ENCODE assay signal across 18 cellular contexts in the genomic region with DNA sequence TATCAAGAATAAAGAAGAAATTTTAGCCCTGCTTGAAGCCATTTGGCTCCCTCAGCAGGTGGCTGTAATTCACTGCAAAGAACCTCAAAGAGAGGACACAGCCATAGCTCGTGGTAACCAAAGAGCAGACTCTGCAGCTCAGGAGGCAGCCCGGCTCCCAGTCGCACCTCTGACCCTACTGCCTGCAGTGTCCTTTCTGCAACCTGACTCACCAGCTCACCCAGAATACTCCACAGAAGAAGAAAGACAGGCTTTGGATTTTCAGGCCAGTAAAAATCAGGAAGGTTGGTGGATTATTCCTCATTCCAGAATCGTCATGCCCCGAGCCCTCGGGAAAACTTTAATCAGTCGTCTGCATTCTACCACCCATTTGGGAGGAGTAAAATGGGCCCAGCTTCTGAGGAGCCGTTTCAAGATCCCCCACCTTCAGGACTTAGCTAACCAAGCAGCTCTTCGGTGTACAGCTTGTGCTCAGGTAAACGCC. TPM values are rescaled to one million over a fixed set of nuclear protein-coding genes. Genes with fewer than 3 reads are reported as not detected.
DNase-seq lines count a peak whose midpoint lies in the region; ATAC-seq, FAIRE-seq and TF ChIP-seq lines count a peak whose summit lies in the region.
"Had no signal": no experiment of that assay in that cellular context is flagged by ENCODE, and none has a peak within 500 bp of the region (broad histone marks: within the 10 kb centered on the region; RNA-seq: fewer than 3 reads in every experiment).

No MANE protein-coding gene starts in this region.

- H3K4me1 Mint-ChIP-seq in nephron progenitor cell (peaks cover 25% of the 10 kb centered on the region), endothelial cell (ENCODE audit: unreplicated experiment) (peaks cover 5% of the 10 kb centered on the region)
- H3K4me1 Mint-ChIP-seq: memory B cell had no signal

- H3K79me2 ChIP-seq in Loucy (ENCODE audit: insufficient read depth, low read length) = no peaks in the 10 kb centered on the region
- peaks cover 95% of the 10 kb centered on the region for H3K79me2 ChIP-seq in K562 (ENCODE audit: control insufficient read depth, insufficient read depth, low read length)

- no TSS peak for BruUV-seq in K562 (replicated peaks; lab: Mats Ljungman, UMichigan)

- TF ChIP-seq POLR2A in K562 (conservative IDR thresholded peaks at IDR 0.05) = no peak

- no peaks in the 10 kb centered on the region for H3K9me3 ChIP-seq in Loucy (ENCODE audit: insufficient read depth, low read depth, low read length)
- no peaks in the 10 kb centered on the region for H3K9me3 ChIP-seq in K562 (replicated peaks; ENCODE audit: control insufficient read depth, insufficient read depth, low read depth, low read length)
- H3K9me3 ChIP-seq: SJSA1, thoracic aorta had no signal

- H3K9me1 ChIP-seq in K562 (ENCODE audit: control insufficient read depth, insufficient read depth, low read length) = no peaks in the 10 kb centered on the region

- FAIRE-seq in K562 (lab: Jason Lieb, UNC) = no peak
- FAIRE-seq: colon had no signal

- H3K4me3 ChIP-seq in Loucy (ENCODE audit: low read length, poor library complexity, severe bottlenecking) = no peak overlapping the region
- peak overlapping the region; percentile 63 for H3K4me3 ChIP-seq in K562
- H3K4me3 ChIP-seq: SJSA1, thoracic aorta had no signal

- no peak overlapping the region for H3K4me3 Mint-ChIP-seq in nephron progenitor cell
- no peak overlapping the region for H3K4me3 Mint-ChIP-seq in endothelial cell (ENCODE audit: unreplicated experiment)
- H3K4me3 Mint-ChIP-seq: CD4-positive, alpha-beta memory T cell; memory B cell had no signal

- DNase-seq in GM13977 (ENCODE audit: low spot score) = no peak
- DNase-seq in K562 (ENCODE audit: extremely low read depth in 1 of 4, low spot score in 3 of 4) = peak in 2 of 4 experiments; percentile 17 to 73
- DNase-seq in nephron progenitor cell = peak; percentile 7
- no peak for DNase-seq in ecto neural progenitor cell (ENCODE audit: low spot score)
- no peak for DNase-seq in NCI-H2081 treated with DMSO at 0.1 percent for 48 hours (lab: John Stamatoyannopoulos, UW)
- DNase-seq in NCI-H1048 (lab: John Stamatoyannopoulos, UW) = no peak
- DNase-seq in endothelial cell (ENCODE audit: low spot score) = no peak
- DNase-seq: CD4-positive, alpha-beta memory T cell; GF-D8; NCI-H1417 treated with DMSO at 0.1 percent for 48 hours; NCI-H774; nucleus accumbens had no signal

- no peaks in the 10 kb centered on the region for H3K9me3 Mint-ChIP-seq in nephron progenitor cell
- no peaks in the 10 kb centered on the region for H3K9me3 Mint-ChIP-seq in endothelial cell (ENCODE audit: unreplicated experiment)
- H3K9me3 Mint-ChIP-seq: CD4-positive, alpha-beta memory T cell; memory B cell had no signal

- H3K27ac Mint-ChIP-seq in nephron progenitor cell = peak overlapping the region; percentile 81
- no peak overlapping the region for H3K27ac Mint-ChIP-seq in endothelial cell (ENCODE audit: unreplicated experiment)
- H3K27ac Mint-ChIP-seq: memory B cell had no signal

- in situ Hi-C loops in GM13977 (cut with MboI; ENCODE audit: low pct_unique_long_range_greater_than_20kb, low sequenced_read_pairs, unreplicated experiment) (no loop called here), K562 (cut with MboI) (no loop called here)

- H3F3A ChIP-seq in Loucy (ENCODE audit: low read depth) = no peaks in the 10 kb centered on the region

- POLR2A ChIA-PET in K562 (lab: Yijun Ruan, JAX) = interaction anchor here (0.7 to 2.2 kb wide), 3 partner anchors 36 to 71 kb away, joined by 3 to 6 read pairs (median 3); no protein-coding TSS in a partner anchor

- H2AFZ ChIP-seq in Loucy (ENCODE audit: low read length) (peak overlapping the region; percentile 49; the same call in 1 of the 2 replicates), K562 (ENCODE audit: low read depth, low read length) (peak overlapping the region; percentile 38; the same call in 1 of the 2 replicates)

- peak in 1 of 2 experiments; percentile 23; a peak in 1 of 4 replicates for TF ChIP-seq RAD21 in K562 (CRISPR knock-in tag; conservative IDR thresholded peaks at IDR 0.05 in 1 of 2, IDR thresholded peaks at IDR 0.05 in 1 of 2)

- H3K9ac ChIP-seq in Loucy (ENCODE audit: low read depth, low read length, poor library complexity, severe bottlenecking) (no peak overlapping the region), K562 (ENCODE audit: insufficient read depth in 1 of 2, low read depth in 2 of 2, low read length in 2 of 2) (peak overlapping the region; percentile 87 to 91)

- H3K36me3 Mint-ChIP-seq in nephron progenitor cell (ENCODE audit: low read depth) (no peaks in the 10 kb centered on the region), endothelial cell (ENCODE audit: low read depth, unreplicated experiment) (peaks cover 5% of the 10 kb centered on the region)
- H3K36me3 Mint-ChIP-seq: CD4-positive, alpha-beta memory T cell; memory B cell had no signal

- TF ChIP-seq EP300 in K562 (IDR thresholded peaks at IDR 0.05; ENCODE audit: low read length) = 0 out of 2 replicates have a peak, but pooled peaks have one; percentile 3

- H3K27ac ChIP-seq in K562 (ENCODE audit: extremely low read depth, low read depth, low read length) = peak overlapping the region; percentile 86
- H3K27ac ChIP-seq: SJSA1, thoracic aorta, VCaP had no signal

- peaks cover 1% of the 10 kb centered on the region for H3K4me1 ChIP-seq in Loucy (ENCODE audit: insufficient read depth, low read length, poor library complexity, severe bottlenecking)
- peaks cover 6 to 17% of the 10 kb centered on the region in 2 experiments; a peak in 4 of 5 replicates for H3K4me1 ChIP-seq in K562 (replicated peaks in 1 of 2; ENCODE audit: control insufficient read depth in 2 of 2, insufficient read depth in 2 of 2, low read length in 2 of 2)
- H3K4me1 ChIP-seq: SJSA1 had no signal

- TF ChIP-seq CTCF in GM13977 (IDR thresholded peaks at IDR 0.05; ENCODE audit: extremely low read depth, insufficient read depth, missing control alignments) (peak; percentile 23), Loucy (conservative IDR thresholded peaks at IDR 0.05; ENCODE audit: low read length) (peak; percentile 42), K562 (IDR thresholded peaks at IDR 0.05 in 2 of 3, conservative IDR thresholded peaks at IDR 0.05 in 1 of 3; ENCODE audit: insufficient read depth in 2 of 3, low read depth in 1 of 3, low read length in 3 of 3) (peak; percentile 21 to 49 (median 32); a peak in 3 of 6 replicates), nephron progenitor cell (IDR thresholded peaks at IDR 0.05) (no peak), endothelial cell (IDR thresholded peaks at IDR 0.05; ENCODE audit: unreplicated experiment) (no peak)

- H4K20me1 ChIP-seq in Loucy (ENCODE audit: insufficient read depth, low read length, poor library complexity, severe bottlenecking) = no peaks in the 10 kb centered on the region
- H4K20me1 ChIP-seq in K562 (replicated peaks; ENCODE audit: control insufficient read depth, insufficient read depth, low read length) = no peaks in the 10 kb centered on the region

- ATAC-seq in K562 = peak; percentile 39

- H3K36me3 ChIP-seq in Loucy (ENCODE audit: insufficient read depth, low read length) (no peaks in the 10 kb centered on the region), K562 (ENCODE audit: control insufficient read depth, insufficient read depth, low read length) (peaks cover 54% of the 10 kb centered on the region)
- H3K36me3 ChIP-seq: SJSA1, thoracic aorta had no signal

- WGBS in K562 (ENCODE audit: insufficient coverage, low coverage, missing lambda C conversion rate) = 3% methylated on average over 10 of the region's 10 CpGs

- CTCF ChIA-PET in K562 (lab: Yijun Ruan, JAX; ENCODE audit: low intra/inter-chr PET ratio) = interaction anchor here (2.8 kb wide), 1 partner anchor 65 kb away, joined by 9 read pairs; the partner anchor contains the start of gene PCNP

- H3K9me2 ChIP-seq in Loucy (replicated peaks; ENCODE audit: low read depth, low read length) = no peaks in the 10 kb centered on the region

- intact Hi-C loops in K562 (cut with micrococcal nuclease) = loop anchor here (5.0 to 10.0 kb wide), 2 partner anchors 126 to 264 kb away; partner anchors contain the start of gene SENP7

- H3K4me2 ChIP-seq in Loucy (ENCODE audit: low read depth, low read length, poor library complexity, severe bottlenecking) = no peak overlapping the region
- H3K4me2 ChIP-seq in K562 (ENCODE audit: insufficient read depth, low read length) = peak overlapping the region; percentile 93

- H3K27me3 Mint-ChIP-seq in nephron progenitor cell (ENCODE audit: low read depth, poor library complexity) = peaks cover 11% of the 10 kb centered on the region
- H3K27me3 Mint-ChIP-seq in endothelial cell (ENCODE audit: unreplicated experiment) = peaks cover 8% of the 10 kb centered on the region
- H3K27me3 Mint-ChIP-seq: CD4-positive, alpha-beta memory T cell; memory B cell had no signal

- no peaks in the 10 kb centered on the region for H3K27me3 ChIP-seq in Loucy (ENCODE audit: insufficient read depth, low read length, poor library complexity, severe bottlenecking)
- no peaks in the 10 kb centered on the region for H3K27me3 ChIP-seq in K562 (ENCODE audit: control insufficient read depth in 2 of 2, insufficient read depth in 2 of 2, low read length in 2 of 2)
- H3K27me3 ChIP-seq: SJSA1 had no signal

RNA-seq across cellular contexts. Expression of gene ZBTB11, which starts 38.6 kb away (rescaled TPM):
- 32.5 and 111 TPM in 2 replicates for total RNA-seq in K562 (2011; cell fraction: chromatin; rRNA removed; ENCODE audit: low replicate concordance)
- 22.2 and 32.0 TPM in 2 replicates for total RNA-seq in K562 (2011; cell fraction: nucleolus; rRNA removed)
- total RNA-seq in K562 (2011; cell fraction: nucleoplasm; rRNA removed) = 39.2 and 53.8 TPM in 2 replicates
- 23.7 and 23.8 TPM in 2 replicates for total RNA-seq in K562 (2014; rRNA removed)
- total RNA-seq in K562 (2014; rRNA removed; fragmentation: Illumina TruSeq; extraction: Trizol) = 26.2 and 28.2 TPM in 2 replicates
- total RNA-seq in K562 (2015; rRNA removed; fragmentation: Illumina TruSeq; extraction: Trizol) = 25.1 and 26.3 TPM in 2 replicates
- 21.4 and 21.5 TPM in 2 replicates for total RNA-seq in K562 (2021)
- polyA plus RNA-seq in K562 (2011; rRNA removed) = 25.3 and 31.9 TPM in 2 replicates
- polyA plus RNA-seq in K562 (2011; cell fraction: cytosol; rRNA removed) = 6.1 and 8.5 TPM in 2 replicates
- 17.0 and 18.8 TPM in 2 replicates for polyA plus RNA-seq in K562 (2011; cell fraction: nucleus; rRNA removed)
- 12.9 and 13.6 TPM in 2 replicates for polyA plus RNA-seq in K562 (2012)
- 18.8 and 20.9 TPM in 2 replicates for polyA plus RNA-seq in K562 (2014; fragmentation: Illumina TruSeq; extraction: Trizol)
- 1 to 10 TPM; 6.2 to 7.2 TPM for polyA plus RNA-seq in K562 (2014; fragmentation: Nextera tagmentation; extraction: Ambion mirVana)
- 15.7 and 16.2 TPM in 2 replicates for polyA plus RNA-seq in K562 (2014; rRNA removed)
- 56.1 and 62.4 TPM in 2 replicates for polyA minus RNA-seq in K562 (2011; rRNA and poly(A)+ RNA removed)
- 23.7 and 26.0 TPM in 2 replicates for polyA minus RNA-seq in K562 (2011; cell fraction: cytosol; rRNA and poly(A)+ RNA removed)
- 26.4 and 30.4 TPM in 2 replicates for polyA minus RNA-seq in K562 (2011; cell fraction: nucleus; rRNA and poly(A)+ RNA removed)
- 13.0 TPM for total RNA-seq in endothelial cell (ENCODE audit: unreplicated experiment)

RNA-seq across cellular contexts. Expression of gene RPL24, which starts 48.2 kb away (rescaled TPM):
- total RNA-seq in K562 (2011; cell fraction: chromatin; rRNA removed; ENCODE audit: low replicate concordance) = 302 and 379 TPM in 2 replicates
- total RNA-seq in K562 (2011; cell fraction: nucleolus; rRNA removed) = 502 and 519 TPM in 2 replicates
- total RNA-seq in K562 (2011; cell fraction: nucleoplasm; rRNA removed) = 556 and 741 TPM in 2 replicates
- total RNA-seq in K562 (2014; rRNA removed) (2,157 and 4,237 TPM in 2 replicates), K562 (2014; rRNA removed; fragmentation: Illumina TruSeq; extraction: Trizol) (1,726 and 1,992 TPM in 2 replicates), K562 (2015; rRNA removed; fragmentation: Illumina TruSeq; extraction: Trizol) (1,831 and 1,892 TPM in 2 replicates), K562 (2021) (1,401 and 1,590 TPM in 2 replicates), endothelial cell (ENCODE audit: unreplicated experiment) (1,216 TPM)
- polyA plus RNA-seq in K562 (2011; rRNA removed) (1,776 and 1,804 TPM in 2 replicates), K562 (2014; fragmentation: Illumina TruSeq; extraction: Trizol) (2,147 and 2,288 TPM in 2 replicates), K562 (2014; fragmentation: Nextera tagmentation; extraction: Ambion mirVana) (1,000 to 10,000 TPM; 1,189 to 1,198 TPM), K562 (2014; rRNA removed) (4,750 and 5,417 TPM in 2 replicates)
- polyA plus RNA-seq in K562 (2011; cell fraction: cytosol; rRNA removed) = 424 and 746 TPM in 2 replicates
- 459 and 780 TPM in 2 replicates for polyA plus RNA-seq in K562 (2011; cell fraction: nucleus; rRNA removed)
- polyA plus RNA-seq in K562 (2012) = 1,572 and 2,137 TPM in 2 replicates
- 621 and 719 TPM in 2 replicates for polyA minus RNA-seq in K562 (2011; rRNA and poly(A)+ RNA removed)
- 317 and 358 TPM in 2 replicates for polyA minus RNA-seq in K562 (2011; cell fraction: cytosol; rRNA and poly(A)+ RNA removed)
- polyA minus RNA-seq in K562 (2011; cell fraction: nucleus; rRNA and poly(A)+ RNA removed) = 175 and 332 TPM in 2 replicates

Comparison
In these comparisons a context has a peak if more than half of its experiments do, and no peak if none do; other contexts are left out.
1. CTCF ChIP-seq: peak in GM13977 (single experiment), Loucy (single experiment) and K562 (3 of 3); none in nephron progenitor cell (single experiment) and endothelial cell (single experiment).